In genomic region chrY:20998483-20998882, GRCh38 we compare ENCODE assay signal across 23 cellular contexts.
DNase-seq lines count a peak whose midpoint lies in the region; ATAC-seq and TF ChIP-seq lines count a peak whose summit lies in the region.
"Had no signal": no experiment of that assay in that cellular context is flagged by ENCODE, and none has a peak within 500 bp of the region (broad histone marks: within the 10 kb centered on the region; RNA-seq: fewer than 3 reads in every experiment).

No MANE protein-coding gene starts in this region.

- no peak overlapping the region for H3K4me3 Mint-ChIP-seq in activated CD8-positive, alpha-beta T cell treated with anti-CD3 and anti-CD28 coated beads for 36 hours
- no peak overlapping the region for H3K4me3 Mint-ChIP-seq in activated CD8-positive, alpha-beta T cell treated with anti-CD3 and anti-CD28 coated beads, Interleukin-2, amount 10 ng/mL, durations not matched to agents 7 days and 5 days
- no peak overlapping the region for H3K4me3 Mint-ChIP-seq in activated naive CD4-positive, alpha-beta T cell treated with anti-CD3 and anti-CD28 coated beads, Interleukin-2, amount 50 U/mL, for 24 hours
- peak overlapping the region in 1 of 2 donors; percentile 17 for H3K4me3 Mint-ChIP-seq in stimulated activated naive CD8-positive, alpha-beta T cell treated with anti-CD3 and anti-CD28 coated beads, Interleukin-15, amount 100 ng/mL, for 72 hours
- no peak overlapping the region for H3K4me3 Mint-ChIP-seq in stimulated activated effector memory CD8-positive, alpha-beta T cell treated with anti-CD3 and anti-CD28 coated beads, Interleukin-12 subunit alpha, Interleukin-12 subunit beta, amount 100 ng/mL, for 72 hours
- H3K4me3 Mint-ChIP-seq: CD14-positive monocyte; CD4-positive, alpha-beta T cell; CD8-positive, alpha-beta memory T cell; HFFc6 had no signal

- peak; percentile 8 for ATAC-seq in activated CD8-positive, alpha-beta T cell treated with anti-CD3 and anti-CD28 coated beads for 36 hours
- no peak for ATAC-seq in activated CD8-positive, alpha-beta T cell treated with anti-CD3 and anti-CD28 coated beads, Interleukin-2, amount 10 ng/mL, durations not matched to agents 7 days and 5 days
- ATAC-seq in stimulated activated naive CD8-positive, alpha-beta T cell treated with anti-CD3 and anti-CD28 coated beads, Interleukin-15, amount 100 ng/mL, for 72 hours = peak; percentile 56
- no peak for ATAC-seq in stimulated activated naive CD8-positive, alpha-beta T cell treated with anti-CD3 and anti-CD28 coated beads, Interleukin-15, Interleukin-2, amounts not matched to agents 100 U/mL and 50 U/mL, for 24 hours
- ATAC-seq in stimulated activated effector memory CD8-positive, alpha-beta T cell treated with anti-CD3 and anti-CD28 coated beads, Interleukin-12 subunit alpha, Interleukin-12 subunit beta, amount 100 ng/mL, for 72 hours = peak; percentile 55
- ATAC-seq in left cardiac atrium = no peak
- ATAC-seq: A549, GM12878 had no signal

- no peak for DNase-seq in activated CD8-positive, alpha-beta T cell treated with anti-CD3 and anti-CD28 coated beads for 36 hours
- no peak for DNase-seq in activated CD8-positive, alpha-beta T cell treated with anti-CD3 and anti-CD28 coated beads, Interleukin-2, amount 10 ng/mL, durations not matched to agents 7 days and 5 days
- DNase-seq in activated naive CD4-positive, alpha-beta T cell treated with Interleukin-2 at 50 U/mL for 16 hours = no peak
- no peak for DNase-seq in stimulated activated naive CD8-positive, alpha-beta T cell treated with anti-CD3 and anti-CD28 coated beads, Interleukin-15, amount 100 ng/mL, for 72 hours
- DNase-seq in stimulated activated naive CD8-positive, alpha-beta T cell treated with anti-CD3 and anti-CD28 coated beads, Interleukin-15, Interleukin-2, amounts not matched to agents 100 U/mL and 50 U/mL, for 24 hours = no peak
- no peak for DNase-seq in stimulated activated effector memory CD8-positive, alpha-beta T cell treated with anti-CD3 and anti-CD28 coated beads, Interleukin-12 subunit alpha, Interleukin-12 subunit beta, amount 100 ng/mL, for 72 hours (ENCODE audit: low spot score in 2 of 2)
- DNase-seq in left cardiac atrium = no peak
- DNase-seq: 8988T; ACHN; AML-193; BE2C; CD4-positive, alpha-beta T cell; CD8-positive, alpha-beta memory T cell; DMS 273 treated with DMSO at 0.1 percent for 48 hours; DMS79; EL; GDM1; GOT3; HFFc6 had no signal

- no peak for TF ChIP-seq CTCF in activated CD8-positive, alpha-beta T cell treated with anti-CD3 and anti-CD28 coated beads for 36 hours (IDR thresholded peaks at IDR 0.05)

- H3K4me1 Mint-ChIP-seq in activated CD8-positive, alpha-beta T cell treated with anti-CD3 and anti-CD28 coated beads for 36 hours (ENCODE audit: low read depth) = peaks cover 32% of the 10 kb centered on the region
- peaks cover 19% of the 10 kb centered on the region for H3K4me1 Mint-ChIP-seq in activated CD8-positive, alpha-beta T cell treated with anti-CD3 and anti-CD28 coated beads, Interleukin-2, amount 10 ng/mL, durations not matched to agents 7 days and 5 days (ENCODE audit: low read depth)
- H3K4me1 Mint-ChIP-seq in activated naive CD4-positive, alpha-beta T cell treated with anti-CD3 and anti-CD28 coated beads, Interleukin-2, amount 50 U/mL, for 24 hours = peaks cover 35% of the 10 kb centered on the region
- H3K4me1 Mint-ChIP-seq in stimulated activated naive CD8-positive, alpha-beta T cell treated with anti-CD3 and anti-CD28 coated beads, Interleukin-15, amount 100 ng/mL, for 72 hours = peaks cover 32% of the 10 kb centered on the region
- H3K4me1 Mint-ChIP-seq in stimulated activated effector memory CD8-positive, alpha-beta T cell treated with anti-CD3 and anti-CD28 coated beads, Interleukin-12 subunit alpha, Interleukin-12 subunit beta, amount 100 ng/mL, for 72 hours = peaks cover 7% of the 10 kb centered on the region

- no peaks in the 10 kb centered on the region for H3K36me3 Mint-ChIP-seq in activated CD8-positive, alpha-beta T cell treated with anti-CD3 and anti-CD28 coated beads for 36 hours (ENCODE audit: low read depth)
- H3K36me3 Mint-ChIP-seq in activated CD8-positive, alpha-beta T cell treated with anti-CD3 and anti-CD28 coated beads, Interleukin-2, amount 10 ng/mL, durations not matched to agents 7 days and 5 days (ENCODE audit: low read depth) = no peaks in the 10 kb centered on the region
- H3K36me3 Mint-ChIP-seq in activated naive CD4-positive, alpha-beta T cell treated with anti-CD3 and anti-CD28 coated beads, Interleukin-2, amount 50 U/mL, for 24 hours = no peaks in the 10 kb centered on the region
- H3K36me3 Mint-ChIP-seq in stimulated activated effector memory CD8-positive, alpha-beta T cell treated with anti-CD3 and anti-CD28 coated beads, Interleukin-12 subunit alpha, Interleukin-12 subunit beta, amount 100 ng/mL, for 72 hours = no peaks in the 10 kb centered on the region
- H3K36me3 Mint-ChIP-seq: CD14-positive monocyte; CD8-positive, alpha-beta memory T cell had no signal

- no peaks in the 10 kb centered on the region for H3K27me3 Mint-ChIP-seq in activated CD8-positive, alpha-beta T cell treated with anti-CD3 and anti-CD28 coated beads for 36 hours
- H3K27me3 Mint-ChIP-seq in activated CD8-positive, alpha-beta T cell treated with anti-CD3 and anti-CD28 coated beads, Interleukin-2, amount 10 ng/mL, durations not matched to agents 7 days and 5 days (ENCODE audit: low read depth) = no peaks in the 10 kb centered on the region
- H3K27me3 Mint-ChIP-seq in activated naive CD4-positive, alpha-beta T cell treated with anti-CD3 and anti-CD28 coated beads, Interleukin-2, amount 50 U/mL, for 24 hours = no peaks in the 10 kb centered on the region
- no peaks in the 10 kb centered on the region for H3K27me3 Mint-ChIP-seq in stimulated activated naive CD8-positive, alpha-beta T cell treated with anti-CD3 and anti-CD28 coated beads, Interleukin-15, amount 100 ng/mL, for 72 hours
- H3K27me3 Mint-ChIP-seq: CD4-positive, alpha-beta T cell; CD8-positive, alpha-beta memory T cell had no signal

- POLR2A ChIA-PET in activated CD8-positive, alpha-beta T cell treated with anti-CD3 and anti-CD28 coated beads for 36 hours (lab: Charles Lee) = no interaction called here
- POLR2A ChIA-PET in activated CD8-positive, alpha-beta T cell treated with anti-CD3 and anti-CD28 coated beads, Interleukin-2, amount 10 ng/mL, durations not matched to agents 7 days and 5 days (lab: Charles Lee) = no interaction called here

- CTCF ChIA-PET in activated CD8-positive, alpha-beta T cell treated with anti-CD3 and anti-CD28 coated beads for 36 hours (lab: Charles Lee) = interaction anchor here (0.7 to 1.5 kb wide), 2 partner anchors 12 to 35 kb away, joined by 3 to 5 read pairs; no protein-coding TSS in a partner anchor
- CTCF ChIA-PET in activated CD8-positive, alpha-beta T cell treated with anti-CD3 and anti-CD28 coated beads, Interleukin-2, amount 10 ng/mL, durations not matched to agents 7 days and 5 days (lab: Charles Lee) = interaction anchor here (0.7 kb wide), 1 partner anchor 30 kb away, joined by 3 read pairs; no protein-coding TSS in a partner anchor

- intact Hi-C loops in activated CD8-positive, alpha-beta T cell treated with anti-CD3 and anti-CD28 coated beads for 36 hours (cut with micrococcal nuclease) = no loop called here
- intact Hi-C loops in left cardiac atrium (cut with DNase I) = no loop called here

- H3K9me3 Mint-ChIP-seq in activated CD8-positive, alpha-beta T cell treated with anti-CD3 and anti-CD28 coated beads for 36 hours = no peaks in the 10 kb centered on the region
- no peaks in the 10 kb centered on the region for H3K9me3 Mint-ChIP-seq in activated CD8-positive, alpha-beta T cell treated with anti-CD3 and anti-CD28 coated beads, Interleukin-2, amount 10 ng/mL, durations not matched to agents 7 days and 5 days (ENCODE audit: insufficient read depth)
- no peaks in the 10 kb centered on the region for H3K9me3 Mint-ChIP-seq in activated naive CD4-positive, alpha-beta T cell treated with anti-CD3 and anti-CD28 coated beads, Interleukin-2, amount 50 U/mL, for 24 hours
- H3K9me3 Mint-ChIP-seq in stimulated activated naive CD8-positive, alpha-beta T cell treated with anti-CD3 and anti-CD28 coated beads, Interleukin-15, amount 100 ng/mL, for 72 hours = no peaks in the 10 kb centered on the region
- no peaks in the 10 kb centered on the region for H3K9me3 Mint-ChIP-seq in stimulated activated effector memory CD8-positive, alpha-beta T cell treated with anti-CD3 and anti-CD28 coated beads, Interleukin-12 subunit alpha, Interleukin-12 subunit beta, amount 100 ng/mL, for 72 hours
- H3K9me3 Mint-ChIP-seq: CD14-positive monocyte; CD4-positive, alpha-beta T cell; CD8-positive, alpha-beta memory T cell; HFFc6 had no signal

- H3K27ac Mint-ChIP-seq in activated CD8-positive, alpha-beta T cell treated with anti-CD3 and anti-CD28 coated beads for 36 hours = no peak overlapping the region
- no peak overlapping the region for H3K27ac Mint-ChIP-seq in activated CD8-positive, alpha-beta T cell treated with anti-CD3 and anti-CD28 coated beads, Interleukin-2, amount 10 ng/mL, durations not matched to agents 7 days and 5 days
- H3K27ac Mint-ChIP-seq in activated naive CD4-positive, alpha-beta T cell treated with anti-CD3 and anti-CD28 coated beads, Interleukin-2, amount 50 U/mL, for 24 hours = peak overlapping the region; percentile 18
- no peak overlapping the region for H3K27ac Mint-ChIP-seq in stimulated activated naive CD8-positive, alpha-beta T cell treated with anti-CD3 and anti-CD28 coated beads, Interleukin-15, amount 100 ng/mL, for 72 hours
- H3K27ac Mint-ChIP-seq in stimulated activated effector memory CD8-positive, alpha-beta T cell treated with anti-CD3 and anti-CD28 coated beads, Interleukin-12 subunit alpha, Interleukin-12 subunit beta, amount 100 ng/mL, for 72 hours = no peak overlapping the region
- H3K27ac Mint-ChIP-seq: CD14-positive monocyte; CD4-positive, alpha-beta T cell; CD8-positive, alpha-beta memory T cell; HFFc6 had no signal

Comparison
In these comparisons a context has a peak if more than half of its experiments do, and no peak if none do; other contexts are left out.
1. ATAC-seq: peak in activated CD8-positive, alpha-beta T cell treated with anti-CD3 and anti-CD28 coated beads for 36 hours (single experiment), stimulated activated naive CD8-positive, alpha-beta T cell treated with anti-CD3 and anti-CD28 coated beads, Interleukin-15, amount 100 ng/mL, for 72 hours (single experiment) and stimulated activated effector memory CD8-positive, alpha-beta T cell treated with anti-CD3 and anti-CD28 coated beads, Interleukin-12 subunit alpha, Interleukin-12 subunit beta, amount 100 ng/mL, for 72 hours (single experiment); none in activated CD8-positive, alpha-beta T cell treated with anti-CD3 and anti-CD28 coated beads, Interleukin-2, amount 10 ng/mL, durations not matched to agents 7 days and 5 days (single experiment), stimulated activated naive CD8-positive, alpha-beta T cell treated with anti-CD3 and anti-CD28 coated beads, Interleukin-15, Interleukin-2, amounts not matched to agents 100 U/mL and 50 U/mL, for 24 hours (single experiment) and left cardiac atrium (0 of 2).